Comparison of ENCODE assay signal across 8 cellular contexts in genomic region chr2:237923507-237924163, GRCh38. TPM values are rescaled to one million over a fixed set of nuclear protein-coding genes. Genes with fewer than 3 reads are reported as not detected.
A peak's percentile ranks its signal among the peaks of the same experiment; 100 is the strongest.
DNase-seq lines count a peak whose midpoint lies in the region; ATAC-seq lines count a peak whose summit lies in the region.

No MANE protein-coding gene starts in this region.

- no peak overlapping the region for H4K91ac ChIP-seq in mesenchymal stem cell (ENCODE audit: low read length)

- H2AFZ ChIP-seq in mesenchymal stem cell (ENCODE audit: low read depth, low read length) = peak overlapping the region; percentile 73

- no peaks in the 10 kb centered on the region for H3K36me3 ChIP-seq in mesenchymal stem cell (ENCODE audit: control insufficient read depth in 1 of 2, insufficient read depth in 2 of 2, low read depth in 1 of 2, low read length in 2 of 2)

- no peak overlapping the region for H2BK120ac ChIP-seq in mesenchymal stem cell (ENCODE audit: low read depth, low read length)

- H3K27me3 ChIP-seq in mesenchymal stem cell (ENCODE audit: control insufficient read depth in 1 of 2, insufficient read depth in 1 of 2, low read length in 2 of 2) = peaks cover 7% of the 10 kb centered on the region in 2 experiments

- WGBS in mesenchymal stem cell = 10% methylated on average over 31 of the region's 32 CpGs

- H3K4me1 ChIP-seq in mesenchymal stem cell (ENCODE audit: control insufficient read depth, insufficient read depth, low read depth, low read length) = peaks cover 12% of the 10 kb centered on the region

- H4K8ac ChIP-seq in mesenchymal stem cell (ENCODE audit: low read length) = peak overlapping the region; percentile 96

- no peak overlapping the region for H3K27ac ChIP-seq in mesenchymal stem cell (ENCODE audit: low read length, poor library complexity, severe bottlenecking)

- H3K14ac ChIP-seq in mesenchymal stem cell (ENCODE audit: low read length in 2 of 2) = peak overlapping the region in 1 of 2 experiments; percentile 37

- no peak overlapping the region for H3K23ac ChIP-seq in mesenchymal stem cell (ENCODE audit: low read length in 2 of 2)

- H3K9me3 ChIP-seq in mesenchymal stem cell (ENCODE audit: control insufficient read depth, low read length) = no peaks in the 10 kb centered on the region

- H3K9ac ChIP-seq in mesenchymal stem cell (ENCODE audit: low read length) = peak overlapping the region; percentile 61

- peak; percentile 78 for ATAC-seq in GM21717 (IDR thresholded peaks at IDR 0.05; ENCODE audit: unreplicated experiment)

- DNase-seq in CD1c-positive myeloid dendritic cell (ENCODE audit: extremely low spot score) (peak; percentile 86), MV-4-11 (lab: John Stamatoyannopoulos, UW) (peak; percentile 25), dermis microvascular lymphatic vessel endothelial cell (ENCODE audit: low read depth in 2 of 2) (peak; percentile 61), mesenchymal stem cell (peak; percentile 68), NCI-H2081 (lab: John Stamatoyannopoulos, UW) (no peak)
- peak; percentile 80 for DNase-seq in activated CD4-positive, alpha-beta T cell treated with anti-CD3 and anti-CD28 coated beads, Interleukin-2, amount 50 U/mL, for 1 hour
- DNase-seq in stimulated activated CD8-positive, alpha-beta memory T cell treated with anti-CD3 and anti-CD28 coated beads, Interleukin-15, amount 100 ng/mL, for 48 hours (ENCODE audit: low read depth in 2 of 2) = peak; percentile 69 to 71

- H3K18ac ChIP-seq in mesenchymal stem cell (ENCODE audit: low read depth in 1 of 2, low read length in 2 of 2) = peak overlapping the region; percentile 56 to 82

- no peak overlapping the region for H2AK5ac ChIP-seq in mesenchymal stem cell (ENCODE audit: low read length, severe bottlenecking)

- no peak overlapping the region for H2BK15ac ChIP-seq in mesenchymal stem cell (ENCODE audit: low read depth, poor library complexity, severe bottlenecking)

- H3K4me3 ChIP-seq in mesenchymal stem cell (ENCODE audit: insufficient read depth in 1 of 2, low read depth in 1 of 2, low read length in 2 of 2) = peak overlapping the region; percentile 44 to 67

- H3K79me1 ChIP-seq in mesenchymal stem cell (replicated peaks; ENCODE audit: low read length, poor library complexity, severe bottlenecking) = no peaks in the 10 kb centered on the region

- peak overlapping the region; percentile 92 for H3K4me2 ChIP-seq in mesenchymal stem cell (ENCODE audit: low read length, poor library complexity, severe bottlenecking)

- H3K4ac ChIP-seq in mesenchymal stem cell (ENCODE audit: low read depth in 1 of 2, low read length in 2 of 2) = peak overlapping the region; percentile 62 to 69

- peak overlapping the region in 1 of 2 experiments; percentile 42 for H2BK12ac ChIP-seq in mesenchymal stem cell (ENCODE audit: low read length in 2 of 2)

- no peak overlapping the region for H2BK5ac ChIP-seq in mesenchymal stem cell (ENCODE audit: low read depth, low read length, poor library complexity, severe bottlenecking)

RNA-seq across cellular contexts. Expression of gene UBE2F, which starts 43.2 kb away (rescaled TPM):
- 31.1 and 31.4 TPM in 2 replicates for total RNA-seq in dermis microvascular lymphatic vessel endothelial cell
- 39.3 TPM for polyA plus RNA-seq in mesenchymal stem cell (2013, experiment 1 of 2)
- 41.3 TPM for polyA plus RNA-seq in mesenchymal stem cell (2013, experiment 2 of 2)

Comparison
In these comparisons a context has a peak if more than half of its experiments do, and no peak if none do; other contexts are left out.
1. DNase-seq: peak in CD1c-positive myeloid dendritic cell (single experiment), MV-4-11 (single experiment), activated CD4-positive, alpha-beta T cell treated with anti-CD3 and anti-CD28 coated beads, Interleukin-2, amount 50 U/mL, for 1 hour (single experiment), dermis microvascular lymphatic vessel endothelial cell (2 of 2), mesenchymal stem cell (single experiment) and stimulated activated CD8-positive, alpha-beta memory T cell treated with anti-CD3 and anti-CD28 coated beads, Interleukin-15, amount 100 ng/mL, for 48 hours (2 of 2); none in NCI-H2081 (0 of 2).